Comparison of ENCODE assay signal across 18 cellular contexts in genomic region chr7:978416-979091, GRCh38. TPM values are rescaled to one million over a fixed set of nuclear protein-coding genes. Genes with fewer than 3 reads are reported as not detected.
DNase-seq lines count a peak whose midpoint lies in the region; ATAC-seq, FAIRE-seq and TF ChIP-seq lines count a peak whose summit lies in the region.
"Had no signal": no experiment of that assay in that cellular context is flagged by ENCODE, and none has a peak within 500 bp of the region (broad histone marks: within the 10 kb centered on the region; RNA-seq: fewer than 3 reads in every experiment).

No MANE protein-coding gene starts in this region.

- TF ChIP-seq CTCF in OCI-LY7 (conservative IDR thresholded peaks at IDR 0.05; ENCODE audit: low read length) (no peak), colonic mucosa (IDR thresholded peaks at IDR 0.05) (no peak), nephron (IDR thresholded peaks at IDR 0.05; ENCODE audit: unreplicated experiment in 3 of 3) (no peak), esophagus muscularis mucosa (IDR thresholded peaks at IDR 0.05) (no peak)

- H3K27ac ChIP-seq in OCI-LY7 (ENCODE audit: low read depth, low read length, poor library complexity, severe bottlenecking) = peak overlapping the region; percentile 93
- H3K27ac ChIP-seq in colonic mucosa = peak overlapping the region; percentile 96
- no peak overlapping the region for H3K27ac ChIP-seq in esophagus muscularis mucosa (replicated peaks in 1 of 4)
- H3K27ac ChIP-seq: PC-9 had no signal

- ATAC-seq in GM21423 (IDR thresholded peaks at IDR 0.05; ENCODE audit: unreplicated experiment) = no peak
- ATAC-seq: K562 had no signal

- H3K9me3 ChIP-seq in OCI-LY7 (ENCODE audit: low read length) (no peaks in the 10 kb centered on the region), colonic mucosa (no peaks in the 10 kb centered on the region), esophagus muscularis mucosa (no peaks in the 10 kb centered on the region)
- H3K9me3 ChIP-seq: SK-N-SH had no signal

- H3K79me2 ChIP-seq in OCI-LY7 (ENCODE audit: insufficient read depth, low read depth, low read length) = peaks cover 18% of the 10 kb centered on the region

- H3K9me2 ChIP-seq in OCI-LY7 (ENCODE audit: insufficient read depth, low read length) = no peaks in the 10 kb centered on the region
- H3K9me2 ChIP-seq: SK-N-SH had no signal

- H2AFZ ChIP-seq in OCI-LY7 (ENCODE audit: low read length) = no peak overlapping the region
- H2AFZ ChIP-seq: PC-9 had no signal

- POLR2A ChIA-PET in OCI-LY7 (lab: Charles Lee) = interaction anchor here (0.6 to 1.1 kb wide), 3 partner anchors 10 to 617 kb away, joined by 3 to 11 read pairs (median 4); no protein-coding TSS in a partner anchor

- peak overlapping the region; percentile 91 to 98 (median 95) for H3K27ac Mint-ChIP-seq in nephron

- H3K36me3 ChIP-seq in OCI-LY7 (ENCODE audit: insufficient read depth, low read length) (no peaks in the 10 kb centered on the region), colonic mucosa (no peaks in the 10 kb centered on the region), esophagus muscularis mucosa (peaks cover 0 to under 1% (median under 1%) of the 10 kb centered on the region in 4 donors)

- no peak for TF ChIP-seq POLR2A in esophagus muscularis mucosa (IDR thresholded peaks at IDR 0.05; ENCODE audit: low read depth)

- H4K20me1 ChIP-seq in OCI-LY7 (ENCODE audit: insufficient read depth, low read length) = peaks cover 5% of the 10 kb centered on the region

- H3K4me2 ChIP-seq in OCI-LY7 (ENCODE audit: low read length) = peak overlapping the region; percentile 53
- H3K4me2 ChIP-seq: PC-9, SK-N-SH had no signal

- H3K4me3 Mint-ChIP-seq in nephron = no peak overlapping the region

- H3K4me3 ChIP-seq in OCI-LY7 (ENCODE audit: low read depth, low read length, poor library complexity, severe bottlenecking) (no peak overlapping the region), colonic mucosa (no peak overlapping the region), esophagus muscularis mucosa (no peak overlapping the region)
- H3K4me3 ChIP-seq: K562, PC-9 had no signal

- BruUV-seq in OCI-LY7 (replicated peaks; lab: Mats Ljungman, UMichigan) = no TSS peak

- H3K4me1 ChIP-seq in OCI-LY7 (ENCODE audit: insufficient read depth, low read length, poor library complexity, severe bottlenecking) (peaks cover 84% of the 10 kb centered on the region), colonic mucosa (peaks cover 19% of the 10 kb centered on the region), esophagus muscularis mucosa (peaks cover 13 to 26% (median 24%) of the 10 kb centered on the region in 4 donors)

- H3K27me3 Mint-ChIP-seq in nephron (ENCODE audit: low read depth) = no peaks in the 10 kb centered on the region

- no peaks in the 10 kb centered on the region for H3K36me3 Mint-ChIP-seq in nephron (ENCODE audit: low read depth)

- H3K27me3 ChIP-seq in colonic mucosa (no peaks in the 10 kb centered on the region), esophagus muscularis mucosa (peaks cover 0 to 17% (median 8%) of the 10 kb centered on the region in 4 donors)

- CTCF ChIA-PET in OCI-LY7 (lab: Charles Lee; ENCODE audit: unreplicated experiment) = interaction anchor here (1.1 kb wide), 1 partner anchor 21 kb away, joined by 4 read pairs; no protein-coding TSS in a partner anchor

- FAIRE-seq in GM19239 (lab: Jason Lieb, UNC) = no peak
- FAIRE-seq: K562 had no signal

- H3K9me3 Mint-ChIP-seq in nephron = no peaks in the 10 kb centered on the region

- H3K4me1 Mint-ChIP-seq in nephron = peaks cover 13% of the 10 kb centered on the region

- TF ChIP-seq EP300 in esophagus muscularis mucosa (IDR thresholded peaks at IDR 0.05) = no peak

- DNase-seq in OCI-LY7 (ENCODE audit: low spot score) = no peak
- DNase-seq in colonic mucosa = no peak
- DNase-seq in GM19239 (ENCODE audit: insufficient read length, low spot score) = no peak
- DNase-seq in glomerular visceral epithelial cell (ENCODE audit: extremely low spot score) = no peak
- DNase-seq in esophagus muscularis mucosa (ENCODE audit: extremely low spot score) = no peak
- DNase-seq: HCEC 1CT; NCI-H1092; NCI-H1694; NCI-H345; NK-92 treated with Interleukin-12 subunit alpha and Interleukin-12 subunit beta, amount 100 ng/mL, for 24 hours; PC-9; Right ventricle myocardium superior; SK-N-SH had no signal

- peak overlapping the region in 1 of 2 donors; percentile 82 for H3K9ac ChIP-seq in colonic mucosa (ENCODE audit: low read depth in 2 of 2, low read length in 2 of 2)
- H3K9ac ChIP-seq: SK-N-SH had no signal

- 91% methylated on average over 23 of the region's 24 CpGs for WGBS in esophagus muscularis mucosa

- intact Hi-C loops in OCI-LY7 (cut with micrococcal nuclease; ENCODE audit: unreplicated experiment) = no loop called here
- intact Hi-C loops in colonic mucosa (cut with DNase I) = no loop called here
- intact Hi-C loops in esophagus muscularis mucosa (cut with DNase I) = no loop called here

RNA-seq across cellular contexts. Expression of gene COX19, which starts 3.2 kb away (rescaled TPM):
- total RNA-seq in OCI-LY7 (2014; rRNA removed; shearing (Covaris generic)) = 20.3 and 23.2 TPM in 2 replicates
- total RNA-seq in OCI-LY7 (2022) (43.1 and 45.7 TPM in 2 replicates), colonic mucosa (10 to 100 TPM; 11.6 to 16.5 TPM), esophagus muscularis mucosa (10 to 100 TPM in 2 of 4 donors, 1 to 10 TPM in 2; 6.3 to 13.3 (median 9.7) TPM)

RNA-seq across cellular contexts. Expression of gene CYP2W1, which starts 4.4 kb away (rescaled TPM):
- total RNA-seq in OCI-LY7 (2014; rRNA removed; shearing (Covaris generic)) = 0.31 TPM in 1 of 2 replicates, not detected in the other
- 1.3 and 1.5 TPM in 2 replicates for total RNA-seq in OCI-LY7 (2022)
- 1 to 10 TPM; 2.7 to 4.5 TPM for total RNA-seq in colonic mucosa
- total RNA-seq in esophagus muscularis mucosa = under 1 TPM in 2 of 4 donors, not detected in 2; 0.23 to 0.66 TPM
- total RNA-seq: HT1080, K562, MCF 10A, PC-9, Right ventricle myocardium superior had no signal

RNA-seq across cellular contexts. Expression of gene ADAP1, which starts 24.1 kb away (rescaled TPM):
- total RNA-seq in OCI-LY7 (2014; rRNA removed; shearing (Covaris generic)) = 0.41 and 2.4 TPM in 2 replicates
- 7.0 and 7.7 TPM in 2 replicates for total RNA-seq in OCI-LY7 (2022)
- total RNA-seq in colonic mucosa = 100 to 1,000 TPM; 107 to 201 TPM
- total RNA-seq in esophagus muscularis mucosa = 10 to 100 TPM; 41.9 to 94.2 (median 78.3) TPM

Comparison
In these comparisons a context has a peak if more than half of its experiments do, and no peak if none do; other contexts are left out.
1. H3K27ac ChIP-seq: peak in OCI-LY7 (single experiment) and colonic mucosa (single experiment); none in esophagus muscularis mucosa (0 of 4).
2. RNA of gene ADAP1, which starts 24.1 kb away (total RNA-seq): 107 to 201 TPM in colonic mucosa and 41.9 to 94.2 TPM in esophagus muscularis mucosa; 0.41 to 7.7 TPM in OCI-LY7; every median in the first group is over 4 times any median in the second.